ENCODE assay signal across 8 cellular contexts in genomic region chrX:107718156-107718621, GRCh38. TPM values are rescaled to one million over a fixed set of nuclear protein-coding genes. Genes with fewer than 3 reads are reported as not detected.
DNase-seq lines count a peak whose midpoint lies in the region; ATAC-seq and TF ChIP-seq lines count a peak whose summit lies in the region.

No MANE protein-coding gene starts in this region.

- TF ChIP-seq CTCF in CD14-positive monocyte (IDR thresholded peaks at IDR 0.05) (peak; percentile 77), stomach (IDR thresholded peaks at IDR 0.05) (peak in 6 of 7 experiments; percentile 60 to 98 (median 89))

- ATAC-seq in naive B cell (ENCODE audit: low read depth in 2 of 2) (no peak), HG03095 (IDR thresholded peaks at IDR 0.05; ENCODE audit: unreplicated experiment) (no peak)

- H3K4me1 ChIP-seq in esophagus (ENCODE audit: control insufficient read depth in 2 of 2, insufficient read depth in 2 of 2, low read length in 1 of 2), result peaks cover 0 to 4% of the 10 kb centered on the region in 2 donors
- H3K4me1 ChIP-seq in stomach, result peaks cover 13 to 57% (median 33%) of the 10 kb centered on the region in 4 donors

- H3K9me3 Mint-ChIP-seq in CD14-positive monocyte, result peaks cover 0 to 6% (median 3%) of the 10 kb centered on the region in 7 donors
- H3K9me3 Mint-ChIP-seq in naive B cell, result peaks cover 0 to 2% (median 0%) of the 10 kb centered on the region in 7 donors

- WGBS in esophagus, 2 donors, result 26 to 28% methylated on average over 3 of the region's 3 CpGs
- 19 to 31% (median 26%) methylated on average over 2 to 3 of the region's 3 CpGs for WGBS in stomach, 5 donors

- H3K27ac Mint-ChIP-seq in CD14-positive monocyte (peak overlapping the region in 3 of 7 donors; percentile 92 to 99 (median 93)), naive B cell (peak overlapping the region; percentile 99 to 100 (median 100))

- peaks cover 25 to 29% of the 10 kb centered on the region in 2 donors for H3K36me3 Mint-ChIP-seq in CD14-positive monocyte
- peaks cover 0 to 4% of the 10 kb centered on the region in 2 donors for H3K36me3 Mint-ChIP-seq in naive B cell

- H3K27me3 ChIP-seq in esophagus (ENCODE audit: control insufficient read depth in 1 of 2, insufficient read depth in 2 of 2, low read length in 2 of 2) (no peaks in the 10 kb centered on the region), stomach (peaks cover 0 to 10% (median 0%) of the 10 kb centered on the region in 3 donors)

- H3K4me3 ChIP-seq in esophagus (ENCODE audit: low read depth in 1 of 2, low read length in 2 of 2) (no peak overlapping the region), stomach (no peak overlapping the region)

- TF ChIP-seq EP300 in stomach (IDR thresholded peaks at IDR 0.05), result peak; percentile 82

- H3K27me3 Mint-ChIP-seq in CD14-positive monocyte (ENCODE audit: low read depth in 3 of 3), result peaks cover 0 to 19% (median 2%) of the 10 kb centered on the region in 3 donors
- no peaks in the 10 kb centered on the region for H3K27me3 Mint-ChIP-seq in naive B cell

- CTCF ChIA-PET in HEK293T (lab: Yijun Ruan, JAX), result interaction anchor here (0.5 to 9.2 kb wide), 9 partner anchors 9 to 267 kb away, joined by 3 to 83 read pairs (median 7); partner anchors contain the start of genes NCBP2L and TSC22D3

- H3K27ac ChIP-seq in esophagus (ENCODE audit: low read depth in 2 of 2, low read length in 1 of 2), result peak overlapping the region; percentile 69 to 97
- peak overlapping the region; percentile 44 to 97 (median 96) for H3K27ac ChIP-seq in stomach

- intact Hi-C loops in CD14-positive monocyte (cut with micrococcal nuclease) (no loop called here), stomach (cut with DNase I; ENCODE audit: low total_unique reads) (no loop called here)

- H3K36me3 ChIP-seq in esophagus (ENCODE audit: control insufficient read depth in 2 of 2, insufficient read depth in 2 of 2, low read length in 1 of 2) (peaks cover 0 to 22% of the 10 kb centered on the region in 2 donors), stomach (peaks cover 20 to 30% (median 25%) of the 10 kb centered on the region in 4 donors)

- DNase-seq in CD14-positive monocyte (ENCODE audit: low spot score) (peak; percentile 57), HEK293T (ENCODE audit: extremely low spot score) (peak; percentile 87), NCI-H748 treated with DMSO at 0.1 percent for 48 hours (lab: John Stamatoyannopoulos, UW) (peak; percentile 40), naive B cell (peak; percentile 60), stomach (peak; percentile 91)
- peak; percentile 72 for DNase-seq in activated CD8-positive, alpha-beta memory T cell treated with anti-CD3 and anti-CD28 coated beads, Interleukin-2, amount 50 U/mL, for 48 hours

- POLR2A ChIA-PET in HEK293T (lab: Yijun Ruan, JAX), result interaction anchor here (1.9 to 22.2 kb wide), 7 partner anchors 7 to 58 kb away, joined by 6 to 724 read pairs (median 45); partner anchors contain the start of genes NCBP2L and TSC22D3

- H3K4me1 Mint-ChIP-seq in CD14-positive monocyte, result peaks cover 44% of the 10 kb centered on the region
- H3K4me1 Mint-ChIP-seq in naive B cell, result peaks cover 41 to 75% (median 65%) of the 10 kb centered on the region in 3 donors

- TF ChIP-seq POLR2A in stomach (IDR thresholded peaks at IDR 0.05), result no peak

- no peak overlapping the region for H3K4me3 Mint-ChIP-seq in CD14-positive monocyte
- peak overlapping the region; percentile 75 to 99 (median 88) for H3K4me3 Mint-ChIP-seq in naive B cell

- H3K9me3 ChIP-seq in esophagus (ENCODE audit: control insufficient read depth in 2 of 2, insufficient read depth in 1 of 2, low read depth in 1 of 2, low read length in 1 of 2), result no peaks in the 10 kb centered on the region
- no peaks in the 10 kb centered on the region for H3K9me3 ChIP-seq in stomach

TF ChIP-seq in HEK293T, 16 proteins besides CTCF, POLR2A, EP300 and RAD21:
- TF ChIP-seq FOXM1 (IDR thresholded peaks at IDR 0.05; ENCODE audit: borderline replicate concordance) (no peak), LEF1 (IDR thresholded peaks at IDR 0.05; ENCODE audit: borderline replicate concordance) (no peak), ELF4 (IDR thresholded peaks at IDR 0.05) (no peak), L3MBTL2 (conservative IDR thresholded peaks at IDR 0.05) (no peak), ZNF384 (IDR thresholded peaks at IDR 0.05) (peak; percentile 81; the same call in 1 of the 2 replicates), NFRKB (IDR thresholded peaks at IDR 0.05) (no peak), PKNOX1 (IDR thresholded peaks at IDR 0.05) (peak; percentile 44), ARNT (IDR thresholded peaks at IDR 0.05) (no peak)

RNA-seq across cellular contexts. Expression of gene TSC22D3, which starts 57.4 kb away (rescaled TPM):
- polyA plus RNA-seq in CD14-positive monocyte (100 to 1,000 TPM; 171 to 326 TPM), esophagus (10 to 100 TPM; 62.5 to 64.5 TPM), naive B cell (ENCODE audit: low read depth in 6 of 6) (1,000 to 10,000 TPM in 5 of 6 donors, 100 to 1,000 TPM in 1; 962 to 3,491 (median 1,874) TPM), stomach (100 to 1,000 TPM; 198 to 358 (median 292) TPM)
- 100 to 1,000 TPM; 303 to 906 (median 347) TPM for total RNA-seq in stomach

RNA-seq across cellular contexts. Expression of gene NCBP2L, which starts 59.3 kb away (rescaled TPM):
- polyA plus RNA-seq in CD14-positive monocyte (not detected), esophagus (under 1 TPM in 1 of 2 donors, not detected in 1; 0.02 TPM), naive B cell (ENCODE audit: low read depth in 6 of 6) (under 1 TPM in 1 of 6 donors, not detected in 5; 0.15 TPM), stomach (under 1 TPM in 2 of 3 donors, not detected in 1; 0.13 to 0.44 TPM)
- not detected for total RNA-seq in stomach

Comparison
In these comparisons a context has a peak if more than half of its experiments do, and no peak if none do; other contexts are left out.
1. DNase-seq: peak in every context shown above with its lines; median percentile 91 in stomach; 87 in HEK293T; 72 in activated CD8-positive, alpha-beta memory T cell treated with anti-CD3 and anti-CD28 coated beads, Interleukin-2, amount 50 U/mL, for 48 hours; 60 in naive B cell; 57 in CD14-positive monocyte; 40 in NCI-H748 treated with DMSO at 0.1 percent for 48 hours.
2. H3K4me3 Mint-ChIP-seq: peak in naive B cell (8 of 8); none in CD14-positive monocyte (0 of 2).